In the genomic region with DNA sequence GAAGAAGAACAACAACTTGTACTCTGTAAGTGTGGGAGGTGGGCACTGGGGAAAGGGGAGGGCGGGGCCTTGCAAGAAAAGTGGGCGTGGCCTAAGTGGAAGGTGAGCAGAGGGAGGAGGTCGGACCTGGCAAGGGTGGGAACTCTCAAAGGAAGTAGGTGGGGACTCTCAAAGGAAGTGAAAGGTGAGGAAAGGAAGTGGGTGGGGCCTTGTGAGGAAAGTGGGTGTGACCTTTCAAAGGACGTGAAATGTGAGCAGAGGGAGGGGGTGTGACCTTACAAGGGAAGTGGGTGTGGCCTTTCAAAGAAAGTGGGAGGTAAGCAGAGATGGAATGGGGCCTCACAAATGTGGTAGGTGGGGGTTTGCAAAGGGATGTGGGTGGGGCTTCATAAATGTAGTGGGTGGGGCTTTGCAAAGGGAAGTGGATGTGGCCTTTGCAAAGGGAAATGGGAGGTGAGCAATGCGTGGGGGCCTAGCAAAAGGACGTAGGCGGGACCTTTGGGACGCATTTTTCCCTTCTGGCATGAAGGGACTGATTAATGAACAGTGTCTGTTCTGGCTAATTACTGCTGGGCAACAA, we compare ENCODE assay signal across 9 cellular contexts. TPM values are rescaled to one million over a fixed set of nuclear protein-coding genes. Genes with fewer than 3 reads are reported as not detected.
DNase-seq lines count a peak whose midpoint lies in the region; ATAC-seq and TF ChIP-seq lines count a peak whose summit lies in the region.
"Had no signal": no experiment of that assay in that cellular context is flagged by ENCODE, and none has a peak within 500 bp of the region (broad histone marks: within the 10 kb centered on the region; RNA-seq: fewer than 3 reads in every experiment).

No MANE protein-coding gene starts in this region.

- H3K4me1 ChIP-seq in GM23338 (ENCODE audit: insufficient read depth) (no peaks in the 10 kb centered on the region), gastrocnemius medialis (no peaks in the 10 kb centered on the region), mesenchymal stem cell (ENCODE audit: control insufficient read depth, insufficient read depth, low read depth, low read length) (peaks cover 2% of the 10 kb centered on the region)
- H3K4me1 ChIP-seq: pancreas had no signal

- no peak overlapping the region for H3K4me3 ChIP-seq in GM23338
- H3K4me3 ChIP-seq in gastrocnemius medialis, result no peak overlapping the region
- no peak overlapping the region for H3K4me3 ChIP-seq in mesenchymal stem cell (ENCODE audit: insufficient read depth in 1 of 2, low read depth in 1 of 2, low read length in 2 of 2)
- H3K4me3 ChIP-seq: pancreas had no signal

- TF ChIP-seq CTCF in GM23338 (conservative IDR thresholded peaks at IDR 0.05; ENCODE audit: low read depth in 2 of 2), result no peak
- no peak for TF ChIP-seq CTCF in gastrocnemius medialis (IDR thresholded peaks at IDR 0.05 in 4 of 5, conservative IDR thresholded peaks at IDR 0.05 in 1 of 5)

- no peak overlapping the region for H2AK5ac ChIP-seq in mesenchymal stem cell (ENCODE audit: low read length, severe bottlenecking)

- peaks cover 75% of the 10 kb centered on the region for H3K9me3 Mint-ChIP-seq in GM23338

- no peak overlapping the region for H2BK5ac ChIP-seq in mesenchymal stem cell (ENCODE audit: low read depth, low read length, poor library complexity, severe bottlenecking)

- ATAC-seq in GM23338 (no peak), gastrocnemius medialis (peak; percentile 19 to 55), GM18858 (IDR thresholded peaks at IDR 0.05; ENCODE audit: unreplicated experiment) (no peak)

- no peak overlapping the region for H3K18ac ChIP-seq in mesenchymal stem cell (ENCODE audit: low read depth in 1 of 2, low read length in 2 of 2)

- no peaks in the 10 kb centered on the region for H3K79me2 ChIP-seq in GM23338 (replicated peaks; ENCODE audit: insufficient read depth)

- no peak overlapping the region for H4K8ac ChIP-seq in mesenchymal stem cell (ENCODE audit: low read length)

- no peak for TF ChIP-seq POLR2A in gastrocnemius medialis (IDR thresholded peaks at IDR 0.05)

- H3K9ac ChIP-seq in mesenchymal stem cell (ENCODE audit: low read length), result no peak overlapping the region

- in situ Hi-C loops in T47D (cut with HindIII; ENCODE audit: low pct_unique_long_range_greater_than_20kb, low sequenced_read_pairs) (no loop called here), gastrocnemius medialis (cut with MboI; ENCODE audit: low sequenced_read_pairs in 4 of 4) (no loop called here)

- peaks cover 19% of the 10 kb centered on the region for H3K36me3 Mint-ChIP-seq in GM23338 (ENCODE audit: low read depth)

- H3K9me2 ChIP-seq in GM23338 (ENCODE audit: insufficient read depth), result no peaks in the 10 kb centered on the region

- H2AFZ ChIP-seq in GM23338, result no peak overlapping the region
- H2AFZ ChIP-seq in mesenchymal stem cell (ENCODE audit: low read depth, low read length), result no peak overlapping the region

- DNase-seq in AML-193 (lab: John Stamatoyannopoulos, UW), result peak; percentile 38 to 52
- peak; percentile 86 for DNase-seq in GM23338 (ENCODE audit: low spot score)
- peak; percentile 20 for DNase-seq in T follicular helper cell (ENCODE audit: low read depth)
- DNase-seq in T47D (ENCODE audit: low read depth in 1 of 2, low spot score in 1 of 2), result peak; percentile 39 to 99
- peak in 1 of 2 donors; percentile 12 for DNase-seq in gastrocnemius medialis
- DNase-seq in mesenchymal stem cell, result no peak
- no peak for DNase-seq in middle frontal gyrus (ENCODE audit: extremely low spot score, low spot score)
- DNase-seq: pancreas had no signal

- H4K91ac ChIP-seq in mesenchymal stem cell (ENCODE audit: low read length), result no peak overlapping the region

- no peak overlapping the region for H3K23ac ChIP-seq in mesenchymal stem cell (ENCODE audit: low read length in 2 of 2)

- H3F3A ChIP-seq in GM23338 (replicated peaks; ENCODE audit: low read depth), result no peaks in the 10 kb centered on the region

- H3K9me3 ChIP-seq in gastrocnemius medialis, result no peaks in the 10 kb centered on the region
- H3K9me3 ChIP-seq in mesenchymal stem cell (ENCODE audit: control insufficient read depth, low read length), result peaks cover 8% of the 10 kb centered on the region
- H3K9me3 ChIP-seq: pancreas had no signal

- H2BK15ac ChIP-seq in mesenchymal stem cell (ENCODE audit: low read depth, poor library complexity, severe bottlenecking), result no peak overlapping the region

- no peak overlapping the region for H3K4me2 ChIP-seq in GM23338
- no peak overlapping the region for H3K4me2 ChIP-seq in mesenchymal stem cell (ENCODE audit: low read length, poor library complexity, severe bottlenecking)

- 71% methylated on average over 8 of the region's 8 CpGs for WGBS in mesenchymal stem cell

- no peaks in the 10 kb centered on the region for H4K20me1 ChIP-seq in GM23338 (replicated peaks; ENCODE audit: insufficient read depth)

- no peaks in the 10 kb centered on the region for H3K27me3 ChIP-seq in GM23338 (ENCODE audit: insufficient read depth)
- no peaks in the 10 kb centered on the region for H3K27me3 ChIP-seq in gastrocnemius medialis
- peaks cover 0 to 4% of the 10 kb centered on the region in 2 experiments for H3K27me3 ChIP-seq in mesenchymal stem cell (ENCODE audit: control insufficient read depth in 1 of 2, insufficient read depth in 1 of 2, low read length in 2 of 2)
- H3K27me3 ChIP-seq: pancreas had no signal

- no peaks in the 10 kb centered on the region for H3K79me1 ChIP-seq in mesenchymal stem cell (replicated peaks; ENCODE audit: low read length, poor library complexity, severe bottlenecking)

- H3K27ac ChIP-seq in GM23338 (ENCODE audit: low read depth) (no peak overlapping the region), gastrocnemius medialis (peak overlapping the region in 1 of 4 donors; percentile 38), mesenchymal stem cell (ENCODE audit: low read length, poor library complexity, severe bottlenecking) (no peak overlapping the region)
- H3K27ac ChIP-seq: pancreas had no signal

- H3K27me3 Mint-ChIP-seq in GM23338 (ENCODE audit: insufficient read depth, low read depth, poor library complexity), result peaks cover 1% of the 10 kb centered on the region

- no peak overlapping the region for H2BK120ac ChIP-seq in mesenchymal stem cell (ENCODE audit: low read depth, low read length)

- no peak overlapping the region for H3K14ac ChIP-seq in mesenchymal stem cell (ENCODE audit: low read length in 2 of 2)

- no peak overlapping the region for H3K4me3 Mint-ChIP-seq in GM23338

- H3K4ac ChIP-seq in mesenchymal stem cell (ENCODE audit: low read depth in 1 of 2, low read length in 2 of 2), result no peak overlapping the region

- H3K36me3 ChIP-seq in GM23338 (ENCODE audit: insufficient read depth), result no peaks in the 10 kb centered on the region
- no peaks in the 10 kb centered on the region for H3K36me3 ChIP-seq in gastrocnemius medialis
- H3K36me3 ChIP-seq in mesenchymal stem cell (ENCODE audit: control insufficient read depth in 1 of 2, insufficient read depth in 2 of 2, low read depth in 1 of 2, low read length in 2 of 2), result no peaks in the 10 kb centered on the region
- H3K36me3 ChIP-seq: pancreas had no signal

- H3K4me1 Mint-ChIP-seq in GM23338, result no peaks in the 10 kb centered on the region

- H3K27ac Mint-ChIP-seq in GM23338, result no peak overlapping the region

- intact Hi-C loops in gastrocnemius medialis (cut with DNase I; ENCODE audit: low total_unique reads), result no loop called here

- no peak overlapping the region for H2BK12ac ChIP-seq in mesenchymal stem cell (ENCODE audit: low read length in 2 of 2)

TF ChIP-seq in GM23338, 12 proteins besides CTCF, POLR2A, EP300 and RAD21 (continues in another document):
- TF ChIP-seq JUNB (IDR thresholded peaks at IDR 0.05; ENCODE audit: unreplicated experiment) (no peak), ZNF114 (CRISPR knock-in tag; IDR thresholded peaks at IDR 0.05) (no peak), POLR2AphosphoS5 (IDR thresholded peaks at IDR 0.05; ENCODE audit: low read depth) (no peak), ZNF331 (CRISPR knock-in tag; IDR thresholded peaks at IDR 0.05; ENCODE audit: low read depth) (no peak), CREB1 (CRISPR knock-in tag; IDR thresholded peaks at IDR 0.05; ENCODE audit: low read depth) (no peak), EZH2phosphoT487 (IDR thresholded peaks at IDR 0.05; ENCODE audit: unreplicated experiment) (no peak)
- TF ChIP-seq, protein P1, sequence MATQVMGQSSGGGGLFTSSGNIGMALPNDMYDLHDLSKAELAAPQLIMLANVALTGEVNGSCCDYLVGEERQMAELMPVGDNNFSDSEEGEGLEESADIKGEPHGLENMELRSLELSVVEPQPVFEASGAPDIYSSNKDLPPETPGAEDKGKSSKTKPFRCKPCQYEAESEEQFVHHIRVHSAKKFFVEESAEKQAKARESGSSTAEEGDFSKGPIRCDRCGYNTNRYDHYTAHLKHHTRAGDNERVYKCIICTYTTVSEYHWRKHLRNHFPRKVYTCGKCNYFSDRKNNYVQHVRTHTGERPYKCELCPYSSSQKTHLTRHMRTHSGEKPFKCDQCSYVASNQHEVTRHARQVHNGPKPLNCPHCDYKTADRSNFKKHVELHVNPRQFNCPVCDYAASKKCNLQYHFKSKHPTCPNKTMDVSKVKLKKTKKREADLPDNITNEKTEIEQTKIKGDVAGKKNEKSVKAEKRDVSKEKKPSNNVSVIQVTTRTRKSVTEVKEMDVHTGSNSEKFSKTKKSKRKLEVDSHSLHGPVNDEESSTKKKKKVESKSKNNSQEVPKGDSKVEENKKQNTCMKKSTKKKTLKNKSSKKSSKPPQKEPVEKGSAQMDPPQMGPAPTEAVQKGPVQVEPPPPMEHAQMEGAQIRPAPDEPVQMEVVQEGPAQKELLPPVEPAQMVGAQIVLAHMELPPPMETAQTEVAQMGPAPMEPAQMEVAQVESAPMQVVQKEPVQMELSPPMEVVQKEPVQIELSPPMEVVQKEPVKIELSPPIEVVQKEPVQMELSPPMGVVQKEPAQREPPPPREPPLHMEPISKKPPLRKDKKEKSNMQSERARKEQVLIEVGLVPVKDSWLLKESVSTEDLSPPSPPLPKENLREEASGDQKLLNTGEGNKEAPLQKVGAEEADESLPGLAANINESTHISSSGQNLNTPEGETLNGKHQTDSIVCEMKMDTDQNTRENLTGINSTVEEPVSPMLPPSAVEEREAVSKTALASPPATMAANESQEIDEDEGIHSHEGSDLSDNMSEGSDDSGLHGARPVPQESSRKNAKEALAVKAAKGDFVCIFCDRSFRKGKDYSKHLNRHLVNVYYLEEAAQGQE (IDR thresholded peaks at IDR 0.05; ENCODE audit: unreplicated experiment), result no peak

RNA-seq across cellular contexts. Expression of gene ACSBG2, which starts 25.9 kb away (rescaled TPM):
- not detected in 2 replicates for total RNA-seq in GM23338 (2014; rRNA removed; shearing (Covaris generic))
- polyA plus RNA-seq in GM23338 (2016; fragmentation: Nextera tagmentation; extraction: Ambion mirVana), result not detected in 2 replicates
- not detected for total RNA-seq in gastrocnemius medialis
- not detected for polyA plus RNA-seq in mesenchymal stem cell (2013, experiment 1 of 2)
- polyA plus RNA-seq in mesenchymal stem cell (2013, experiment 2 of 2), result not detected
- total RNA-seq: pancreas had no signal
- polyA plus RNA-seq: pancreas had no signal

RNA-seq across cellular contexts. Expression of gene RFX2, which starts 51.1 kb away (rescaled TPM):
- 4.6 and 5.2 TPM in 2 replicates for total RNA-seq in GM23338 (2014; rRNA removed; shearing (Covaris generic))
- polyA plus RNA-seq in GM23338 (2016; fragmentation: Nextera tagmentation; extraction: Ambion mirVana), result 11.5 and 13.0 TPM in 2 replicates
- total RNA-seq in gastrocnemius medialis, result 10 to 100 TPM in 1 of 4 donors, 1 to 10 TPM in 2, under 1 TPM in 1; 0.31 to 10.5 (median 2.2) TPM
- 3.2 TPM for polyA plus RNA-seq in mesenchymal stem cell (2013, experiment 1 of 2)
- polyA plus RNA-seq in mesenchymal stem cell (2013, experiment 2 of 2), result 2.9 TPM

Comparison
In these comparisons a context has a peak if more than half of its experiments do, and no peak if none do; other contexts are left out.
1. DNase-seq: peak in AML-193 (2 of 2), GM23338 (single experiment), T follicular helper cell (single experiment) and T47D (2 of 2); none in mesenchymal stem cell (single experiment) and middle frontal gyrus (single experiment).
2. ATAC-seq: peak in gastrocnemius medialis (2 of 2); none in GM23338 (single experiment) and GM18858 (single experiment).